In the genomic region with DNA sequence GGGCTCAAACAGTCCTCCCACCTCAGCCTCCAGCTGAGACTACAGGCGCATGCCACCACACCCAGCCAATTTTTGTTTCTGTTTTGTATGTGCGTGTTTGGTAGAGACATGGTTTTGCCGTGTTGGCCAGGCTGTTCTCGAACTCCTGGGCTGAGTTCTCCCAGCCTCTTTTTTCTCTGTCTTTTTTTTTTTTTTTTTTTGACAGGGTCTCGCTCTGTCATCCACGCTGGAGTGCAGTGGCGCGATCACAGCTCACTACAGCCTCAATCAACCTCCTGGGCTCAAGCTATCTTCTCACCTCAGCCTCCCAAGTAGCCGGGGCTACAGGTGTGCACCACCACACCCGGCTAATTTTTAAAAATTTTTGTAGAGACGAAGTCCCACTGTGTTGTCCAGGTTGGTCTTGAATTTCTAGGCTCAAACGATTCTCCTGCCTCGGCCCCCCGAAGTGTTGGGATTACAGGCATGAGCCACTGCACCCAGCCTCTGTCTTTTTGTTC, we compare ENCODE assay signal across 8 cellular contexts. TPM values are rescaled to one million over a fixed set of nuclear protein-coding genes. Genes with fewer than 3 reads are reported as not detected.
DNase-seq lines count a peak whose midpoint lies in the region; ATAC-seq and TF ChIP-seq lines count a peak whose summit lies in the region.

No MANE protein-coding gene starts in this region.

- H3K27me3 Mint-ChIP-seq in MCF 10A (ENCODE audit: insufficient read depth, unreplicated experiment) (no peaks in the 10 kb centered on the region), mesothelial cell of epicardium (ENCODE audit: low read depth) (no peaks in the 10 kb centered on the region)

- H3K4me1 ChIP-seq in upper lobe of right lung = peaks cover 8% of the 10 kb centered on the region

- no peaks in the 10 kb centered on the region for H3K9me3 Mint-ChIP-seq in MCF 10A (ENCODE audit: unreplicated experiment)
- no peaks in the 10 kb centered on the region for H3K9me3 Mint-ChIP-seq in mesothelial cell of epicardium

- TF ChIP-seq CTCF in MCF 10A (IDR thresholded peaks at IDR 0.05; ENCODE audit: unreplicated experiment) (no peak), mesothelial cell of epicardium (IDR thresholded peaks at IDR 0.05; ENCODE audit: unreplicated experiment) (no peak), upper lobe of right lung (IDR thresholded peaks at IDR 0.05) (no peak)

- H3K4me3 ChIP-seq in upper lobe of right lung = peak overlapping the region; percentile 82

- CTCF ChIA-PET in MCF 10A (lab: Yijun Ruan, JAX) = interaction anchor here (0.6 to 6.2 kb wide), 36 partner anchors 9 to 1627 kb away, joined by 3 to 213 read pairs (median 7); a partner anchor contains a TSS

- peak; percentile 7 for DNase-seq in activated naive CD4-positive, alpha-beta T cell treated with Interleukin-2 at 50 U/mL for 16 hours
- DNase-seq in activated naive CD4-positive, alpha-beta T cell treated with anti-CD3 and anti-CD28 coated beads, Interleukin-2, amount 50 U/mL, for 16 hours = no peak
- DNase-seq in MCF 10A (ENCODE audit: unreplicated experiment) = no peak
- no peak for DNase-seq in mesothelial cell of epicardium (ENCODE audit: low spot score in 2 of 2, unreplicated experiment in 2 of 2)
- no peak for DNase-seq in upper lobe of right lung
- DNase-seq in DMS 273 (lab: John Stamatoyannopoulos, UW; ENCODE audit: unreplicated experiment) = no peak

- no TSS peak for BruUV-seq in MCF 10A (replicated peaks; lab: Mats Ljungman, UMichigan)

- H3K4me3 Mint-ChIP-seq in MCF 10A (ENCODE audit: unreplicated experiment) (peak overlapping the region; percentile 88), mesothelial cell of epicardium (peak overlapping the region; percentile 81)

- intact Hi-C loops in MCF 10A (cut with micrococcal nuclease) (no loop called here), upper lobe of right lung (cut with DNase I) (loop anchor here (5.0 to 10.0 kb wide), 2 partner anchors 182 to 304 kb away; no protein-coding TSS in a partner anchor)

- H3K27ac Mint-ChIP-seq in MCF 10A (ENCODE audit: low read depth, unreplicated experiment) (peak overlapping the region; percentile 98), mesothelial cell of epicardium (peak overlapping the region; percentile 74)

- H3K36me3 ChIP-seq in upper lobe of right lung = peaks cover 2% of the 10 kb centered on the region

- H3K36me3 Mint-ChIP-seq in MCF 10A (ENCODE audit: insufficient read depth, unreplicated experiment) (peaks cover 9% of the 10 kb centered on the region), mesothelial cell of epicardium (no peaks in the 10 kb centered on the region)

- no peaks in the 10 kb centered on the region for H3K27me3 ChIP-seq in upper lobe of right lung

- ATAC-seq in upper lobe of right lung (no peak), GM18511 (IDR thresholded peaks at IDR 0.05; ENCODE audit: unreplicated experiment) (no peak), HG03159 (IDR thresholded peaks at IDR 0.05; ENCODE audit: unreplicated experiment) (no peak)

- peak overlapping the region; percentile 81 for H3K27ac ChIP-seq in upper lobe of right lung

- POLR2A ChIA-PET in MCF 10A (lab: Yijun Ruan, JAX) = interaction anchor here (0.6 to 7.1 kb wide), 30 partner anchors 12 to 1164 kb away, joined by 3 to 173 read pairs (median 4); a partner anchor contains a TSS

- no peaks in the 10 kb centered on the region for H3K9me3 ChIP-seq in upper lobe of right lung

- peaks cover 8% of the 10 kb centered on the region for H3K4me1 Mint-ChIP-seq in MCF 10A (ENCODE audit: insufficient read depth, unreplicated experiment)
- peaks cover 9% of the 10 kb centered on the region for H3K4me1 Mint-ChIP-seq in mesothelial cell of epicardium

RNA-seq across cellular contexts. Expression of a gene that starts 0.9 kb away (rescaled TPM):
- 17.9 and 19.7 TPM in 2 replicates for total RNA-seq in MCF 10A (2022)
- 20.0 to 21.1 TPM (median 20.8 TPM) in 3 replicates for total RNA-seq in mesothelial cell of epicardium
- 25.1 TPM for total RNA-seq in upper lobe of right lung

RNA-seq across cellular contexts. Expression of a gene that starts 37.8 kb away (rescaled TPM):
- 23.5 and 28.2 TPM in 2 replicates for total RNA-seq in MCF 10A (2022)
- 41.7 to 43.8 TPM (median 42.8 TPM) in 3 replicates for total RNA-seq in mesothelial cell of epicardium
- total RNA-seq in upper lobe of right lung = 27.9 TPM
